Comparison of ENCODE assay signal across 3 cellular contexts in genomic region chr11:110029714-110030113, GRCh38.
TF ChIP-seq lines count a peak whose summit lies in the region.

No MANE protein-coding gene starts in this region.

TF ChIP-seq in liver, 16 proteins besides CTCF, POLR2A, EP300 and RAD21:
- TF ChIP-seq HNF4A (conservative IDR thresholded peaks at IDR 0.05) (no peak), NR2F2 (IDR thresholded peaks at IDR 0.05) (peak; percentile 89)

TF ChIP-seq in HepG2, 621 proteins besides CTCF, POLR2A, EP300 and RAD21:
- TF ChIP-seq, protein P1, sequence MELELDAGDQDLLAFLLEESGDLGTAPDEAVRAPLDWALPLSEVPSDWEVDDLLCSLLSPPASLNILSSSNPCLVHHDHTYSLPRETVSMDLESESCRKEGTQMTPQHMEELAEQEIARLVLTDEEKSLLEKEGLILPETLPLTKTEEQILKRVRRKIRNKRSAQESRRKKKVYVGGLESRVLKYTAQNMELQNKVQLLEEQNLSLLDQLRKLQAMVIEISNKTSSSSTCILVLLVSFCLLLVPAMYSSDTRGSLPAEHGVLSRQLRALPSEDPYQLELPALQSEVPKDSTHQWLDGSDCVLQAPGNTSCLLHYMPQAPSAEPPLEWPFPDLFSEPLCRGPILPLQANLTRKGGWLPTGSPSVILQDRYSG (CRISPR knock-in tag; IDR thresholded peaks at IDR 0.05): no peak
- TF ChIP-seq NR2C2 (CRISPR knock-in tag; IDR thresholded peaks at IDR 0.05; ENCODE audit: borderline replicate concordance) (no peak), SNAPC5 (CRISPR knock-in tag; IDR thresholded peaks at IDR 0.05; ENCODE audit: borderline replicate concordance) (no peak), SSRP1 (CRISPR knock-in tag; IDR thresholded peaks at IDR 0.05) (no peak)
TF ChIP-seq in HepG2: peak in this region for 0.

TF ChIP-seq in GM12878, 131 proteins besides CTCF, POLR2A, EP300 and RAD21:
- TF ChIP-seq WRNIP1 (IDR thresholded peaks at IDR 0.05; ENCODE audit: borderline replicate concordance, low read depth, low read length) (no peak), EED (IDR thresholded peaks at IDR 0.05; ENCODE audit: low read depth) (no peak), USF2 (IDR thresholded peaks at IDR 0.05; ENCODE audit: borderline replicate concordance, low read depth, low read length) (no peak), ZNF687 (IDR thresholded peaks at IDR 0.05) (peak; percentile 50; the same call in 1 of the 2 replicates)
